In the genomic region with DNA sequence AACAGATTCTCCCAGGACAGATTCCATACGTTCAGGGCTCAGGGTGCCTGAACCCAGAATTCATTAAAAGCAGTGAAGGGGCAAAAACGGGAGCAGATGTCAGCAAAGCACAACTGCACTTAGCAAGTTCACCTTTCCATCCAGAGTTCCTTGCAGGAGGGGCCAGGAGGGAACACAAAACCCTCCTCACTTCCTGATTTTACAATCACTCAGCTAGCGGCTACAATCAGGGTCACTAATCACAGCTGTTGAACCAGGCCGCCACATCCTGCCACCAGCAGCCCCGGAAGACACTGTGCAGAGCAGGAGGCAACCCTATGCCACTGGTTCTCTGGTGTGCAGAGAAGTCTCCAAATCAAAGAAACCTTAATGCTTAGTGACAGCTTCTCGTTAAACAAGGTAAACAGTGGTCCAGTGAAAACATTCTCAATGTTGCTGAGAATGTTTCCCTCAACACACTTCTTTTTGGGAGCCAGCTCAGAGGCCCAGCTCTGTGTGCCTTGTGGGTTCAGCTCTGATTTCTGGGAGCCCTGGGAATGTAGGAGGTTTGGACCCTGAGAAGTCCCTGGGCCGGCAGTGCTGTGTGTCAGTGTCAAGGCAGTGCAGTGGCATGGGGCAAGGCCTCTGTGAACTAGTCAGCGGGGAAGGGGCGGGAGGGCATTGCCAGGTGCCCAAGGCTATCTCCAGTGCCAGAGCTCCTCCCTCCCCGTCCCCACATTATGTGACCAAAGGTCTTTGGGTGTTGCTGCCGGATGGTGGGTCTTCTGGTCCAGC, we compare ENCODE assay signal across 1 cellular context.
TF ChIP-seq lines count a peak whose summit lies in the region.

No MANE protein-coding gene starts in this region.

TF ChIP-seq in HepG2, 621 proteins besides CTCF, POLR2A, EP300 and RAD21 (continued from another document and continues in another):
- TF ChIP-seq, protein P1, sequence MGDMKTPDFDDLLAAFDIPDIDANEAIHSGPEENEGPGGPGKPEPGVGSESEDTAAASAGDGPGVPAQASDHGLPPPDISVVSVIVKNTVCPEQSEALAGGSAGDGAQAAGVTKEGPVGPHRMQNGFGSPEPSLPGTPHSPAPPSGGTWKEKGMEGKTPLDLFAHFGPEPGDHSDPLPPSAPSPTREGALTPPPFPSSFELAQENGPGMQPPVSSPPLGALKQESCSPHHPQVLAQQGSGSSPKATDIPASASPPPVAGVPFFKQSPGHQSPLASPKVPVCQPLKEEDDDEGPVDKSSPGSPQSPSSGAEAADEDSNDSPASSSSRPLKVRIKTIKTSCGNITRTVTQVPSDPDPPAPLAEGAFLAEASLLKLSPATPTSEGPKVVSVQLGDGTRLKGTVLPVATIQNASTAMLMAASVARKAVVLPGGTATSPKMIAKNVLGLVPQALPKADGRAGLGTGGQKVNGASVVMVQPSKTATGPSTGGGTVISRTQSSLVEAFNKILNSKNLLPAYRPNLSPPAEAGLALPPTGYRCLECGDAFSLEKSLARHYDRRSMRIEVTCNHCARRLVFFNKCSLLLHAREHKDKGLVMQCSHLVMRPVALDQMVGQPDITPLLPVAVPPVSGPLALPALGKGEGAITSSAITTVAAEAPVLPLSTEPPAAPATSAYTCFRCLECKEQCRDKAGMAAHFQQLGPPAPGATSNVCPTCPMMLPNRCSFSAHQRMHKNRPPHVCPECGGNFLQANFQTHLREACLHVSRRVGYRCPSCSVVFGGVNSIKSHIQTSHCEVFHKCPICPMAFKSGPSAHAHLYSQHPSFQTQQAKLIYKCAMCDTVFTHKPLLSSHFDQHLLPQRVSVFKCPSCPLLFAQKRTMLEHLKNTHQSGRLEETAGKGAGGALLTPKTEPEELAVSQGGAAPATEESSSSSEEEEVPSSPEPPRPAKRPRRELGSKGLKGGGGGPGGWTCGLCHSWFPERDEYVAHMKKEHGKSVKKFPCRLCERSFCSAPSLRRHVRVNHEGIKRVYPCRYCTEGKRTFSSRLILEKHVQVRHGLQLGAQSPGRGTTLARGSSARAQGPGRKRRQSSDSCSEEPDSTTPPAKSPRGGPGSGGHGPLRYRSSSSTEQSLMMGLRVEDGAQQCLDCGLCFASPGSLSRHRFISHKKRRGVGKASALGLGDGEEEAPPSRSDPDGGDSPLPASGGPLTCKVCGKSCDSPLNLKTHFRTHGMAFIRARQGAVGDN (CRISPR knock-in tag; IDR thresholded peaks at IDR 0.05): peak; percentile 78
- no peak for TF ChIP-seq RAD51 (IDR thresholded peaks at IDR 0.05; ENCODE audit: borderline replicate concordance)
- TF ChIP-seq, protein P2, sequence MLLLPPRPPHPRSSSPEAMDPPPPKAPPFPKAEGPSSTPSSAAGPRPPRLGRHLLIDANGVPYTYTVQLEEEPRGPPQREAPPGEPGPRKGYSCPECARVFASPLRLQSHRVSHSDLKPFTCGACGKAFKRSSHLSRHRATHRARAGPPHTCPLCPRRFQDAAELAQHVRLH (CRISPR knock-in tag; IDR thresholded peaks at IDR 0.05; ENCODE audit: borderline replicate concordance, low read depth): peak; percentile 14; the same call in 1 of the 2 replicates
- TF ChIP-seq, protein P3, sequence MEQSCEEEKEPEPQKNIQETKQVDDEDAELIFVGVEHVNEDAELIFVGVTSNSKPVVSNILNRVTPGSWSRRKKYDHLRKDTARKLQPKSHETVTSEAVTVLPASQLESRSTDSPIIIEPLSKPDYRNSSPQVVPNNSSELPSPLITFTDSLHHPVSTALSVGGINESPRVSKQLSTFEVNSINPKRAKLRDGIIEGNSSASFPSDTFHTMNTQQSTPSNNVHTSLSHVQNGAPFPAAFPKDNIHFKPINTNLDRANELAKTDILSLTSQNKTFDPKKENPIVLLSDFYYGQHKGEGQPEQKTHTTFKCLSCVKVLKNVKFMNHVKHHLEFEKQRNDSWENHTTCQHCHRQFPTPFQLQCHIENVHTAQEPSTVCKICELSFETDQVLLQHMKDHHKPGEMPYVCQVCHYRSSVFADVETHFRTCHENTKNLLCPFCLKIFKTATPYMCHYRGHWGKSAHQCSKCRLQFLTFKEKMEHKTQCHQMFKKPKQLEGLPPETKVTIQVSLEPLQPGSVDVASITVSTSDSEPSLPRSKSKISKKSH (CRISPR knock-in tag; IDR thresholded peaks at IDR 0.05; ENCODE audit: borderline replicate concordance): peak; percentile 41; the same call in 1 of the 2 replicates
- TF ChIP-seq FOXO1 (CRISPR knock-in tag; IDR thresholded peaks at IDR 0.05): 0 out of 2 replicates have a peak, but pooled peaks have one; percentile 19
- TF ChIP-seq, protein P4, sequence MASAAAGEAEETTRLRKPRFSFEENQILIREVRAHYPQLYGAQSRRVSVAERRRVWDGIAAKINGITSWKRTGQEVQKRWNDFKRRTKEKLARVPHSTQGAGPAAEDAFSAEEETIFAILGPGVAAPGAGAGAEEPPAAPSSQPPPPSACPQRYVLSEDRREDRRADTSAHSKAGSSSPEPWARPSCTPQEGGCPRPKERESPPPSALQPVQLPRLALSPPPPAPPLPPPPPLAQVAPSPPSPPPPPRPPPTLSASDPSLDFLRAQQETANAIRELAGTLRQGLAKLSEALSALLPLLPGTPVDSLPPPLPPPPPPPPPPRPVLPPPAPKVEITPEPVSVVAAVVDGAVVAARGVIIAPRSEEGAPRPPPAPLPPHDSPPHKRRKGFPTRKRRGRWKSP (CRISPR knock-in tag; IDR thresholded peaks at IDR 0.05): 0 out of 2 replicates have a peak, but pooled peaks have one; percentile 50
- no peak for TF ChIP-seq MAFK (conservative IDR thresholded peaks at IDR 0.05 in 1 of 2, IDR thresholded peaks at IDR 0.05 in 1 of 2; ENCODE audit: low read length in 2 of 2)
- peak; percentile 53; the same call in 1 of the 2 replicates for TF ChIP-seq ZNF768 (CRISPR knock-in tag; IDR thresholded peaks at IDR 0.05)
- TF ChIP-seq TAF1 (CRISPR knock-in tag; IDR thresholded peaks at IDR 0.05): peak; percentile 88
- TF ChIP-seq, protein P5, sequence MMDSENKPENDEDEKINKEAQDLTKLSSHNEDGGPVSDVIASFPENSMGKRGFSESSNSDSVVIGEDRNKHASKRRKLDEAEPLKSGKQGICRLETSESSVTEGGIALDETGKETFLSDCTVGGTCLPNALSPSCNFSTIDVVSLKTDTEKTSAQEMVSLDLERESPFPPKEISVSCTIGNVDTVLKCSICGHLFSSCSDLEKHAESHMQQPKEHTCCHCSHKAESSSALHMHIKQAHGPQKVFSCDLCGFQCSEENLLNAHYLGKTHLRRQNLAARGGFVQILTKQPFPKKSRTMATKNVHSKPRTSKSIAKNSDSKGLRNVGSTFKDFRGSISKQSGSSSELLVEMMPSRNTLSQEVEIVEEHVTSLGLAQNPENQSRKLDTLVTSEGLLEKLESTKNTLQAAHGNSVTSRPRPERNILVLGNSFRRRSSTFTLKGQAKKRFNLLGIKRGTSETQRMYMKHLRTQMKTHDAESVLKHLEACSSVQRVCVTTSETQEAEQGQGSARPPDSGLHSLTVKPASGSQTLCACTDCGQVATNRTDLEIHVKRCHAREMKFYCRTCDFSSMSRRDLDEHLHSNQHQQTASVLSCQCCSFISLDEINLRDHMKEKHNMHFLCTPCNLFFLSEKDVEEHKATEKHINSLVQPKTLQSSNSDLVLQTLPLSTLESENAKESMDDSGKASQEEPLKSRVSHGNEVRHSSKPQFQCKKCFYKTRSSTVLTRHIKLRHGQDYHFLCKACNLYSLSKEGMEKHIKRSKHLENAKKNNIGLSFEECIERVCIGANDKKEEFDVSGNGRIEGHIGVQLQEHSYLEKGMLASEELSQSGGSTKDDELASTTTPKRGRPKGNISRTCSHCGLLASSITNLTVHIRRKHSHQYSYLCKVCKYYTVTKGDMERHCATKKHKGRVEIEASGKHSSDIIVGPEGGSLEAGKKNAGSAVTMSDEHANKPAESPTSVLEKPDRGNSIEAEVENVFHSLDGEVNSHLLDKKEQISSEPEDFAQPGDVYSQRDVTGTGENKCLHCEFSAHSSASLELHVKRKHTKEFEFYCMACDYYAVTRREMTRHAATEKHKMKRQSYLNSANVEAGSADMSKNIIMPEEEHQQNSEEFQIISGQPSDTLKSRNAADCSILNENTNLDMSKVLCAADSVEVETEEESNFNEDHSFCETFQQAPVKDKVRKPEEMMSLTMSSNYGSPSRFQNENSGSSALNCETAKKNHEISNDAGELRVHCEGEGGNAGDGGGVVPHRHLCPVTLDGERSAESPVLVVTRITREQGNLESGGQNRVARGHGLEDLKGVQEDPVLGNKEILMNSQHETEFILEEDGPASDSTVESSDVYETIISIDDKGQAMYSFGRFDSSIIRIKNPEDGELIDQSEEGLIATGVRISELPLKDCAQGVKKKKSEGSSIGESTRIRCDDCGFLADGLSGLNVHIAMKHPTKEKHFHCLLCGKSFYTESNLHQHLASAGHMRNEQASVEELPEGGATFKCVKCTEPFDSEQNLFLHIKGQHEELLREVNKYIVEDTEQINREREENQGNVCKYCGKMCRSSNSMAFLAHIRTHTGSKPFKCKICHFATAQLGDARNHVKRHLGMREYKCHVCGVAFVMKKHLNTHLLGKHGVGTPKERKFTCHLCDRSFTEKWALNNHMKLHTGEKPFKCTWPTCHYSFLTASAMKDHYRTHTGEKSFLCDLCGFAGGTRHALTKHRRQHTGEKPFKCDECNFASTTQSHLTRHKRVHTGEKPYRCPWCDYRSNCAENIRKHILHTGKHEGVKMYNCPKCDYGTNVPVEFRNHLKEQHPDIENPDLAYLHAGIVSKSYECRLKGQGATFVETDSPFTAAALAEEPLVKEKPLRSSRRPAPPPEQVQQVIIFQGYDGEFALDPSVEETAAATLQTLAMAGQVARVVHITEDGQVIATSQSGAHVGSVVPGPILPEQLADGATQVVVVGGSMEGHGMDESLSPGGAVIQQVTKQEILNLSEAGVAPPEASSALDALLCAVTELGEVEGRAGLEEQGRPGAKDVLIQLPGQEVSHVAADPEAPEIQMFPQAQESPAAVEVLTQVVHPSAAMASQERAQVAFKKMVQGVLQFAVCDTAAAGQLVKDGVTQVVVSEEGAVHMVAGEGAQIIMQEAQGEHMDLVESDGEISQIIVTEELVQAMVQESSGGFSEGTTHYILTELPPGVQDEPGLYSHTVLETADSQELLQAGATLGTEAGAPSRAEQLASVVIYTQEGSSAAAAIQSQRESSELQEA (CRISPR knock-in tag; IDR thresholded peaks at IDR 0.05; ENCODE audit: not compliant biosample characterization): no peak
- peak; percentile 60; the same call in 1 of the 2 replicates for TF ChIP-seq POLR2G (IDR thresholded peaks at IDR 0.05; ENCODE audit: low read depth, low read length)
- TF ChIP-seq, protein P6, sequence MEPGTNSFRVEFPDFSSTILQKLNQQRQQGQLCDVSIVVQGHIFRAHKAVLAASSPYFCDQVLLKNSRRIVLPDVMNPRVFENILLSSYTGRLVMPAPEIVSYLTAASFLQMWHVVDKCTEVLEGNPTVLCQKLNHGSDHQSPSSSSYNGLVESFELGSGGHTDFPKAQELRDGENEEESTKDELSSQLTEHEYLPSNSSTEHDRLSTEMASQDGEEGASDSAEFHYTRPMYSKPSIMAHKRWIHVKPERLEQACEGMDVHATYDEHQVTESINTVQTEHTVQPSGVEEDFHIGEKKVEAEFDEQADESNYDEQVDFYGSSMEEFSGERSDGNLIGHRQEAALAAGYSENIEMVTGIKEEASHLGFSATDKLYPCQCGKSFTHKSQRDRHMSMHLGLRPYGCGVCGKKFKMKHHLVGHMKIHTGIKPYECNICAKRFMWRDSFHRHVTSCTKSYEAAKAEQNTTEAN (CRISPR knock-in tag; conservative IDR thresholded peaks at IDR 0.05): peak; percentile 45; the same call in 1 of the 2 replicates
- TF ChIP-seq CREB1 (IDR thresholded peaks at IDR 0.05): no peak
- TF ChIP-seq CREB1 (CRISPR knock-in tag; IDR thresholded peaks at IDR 0.05): 0 out of 2 replicates have a peak, but pooled peaks have one; percentile 4
- TF ChIP-seq, protein P7, sequence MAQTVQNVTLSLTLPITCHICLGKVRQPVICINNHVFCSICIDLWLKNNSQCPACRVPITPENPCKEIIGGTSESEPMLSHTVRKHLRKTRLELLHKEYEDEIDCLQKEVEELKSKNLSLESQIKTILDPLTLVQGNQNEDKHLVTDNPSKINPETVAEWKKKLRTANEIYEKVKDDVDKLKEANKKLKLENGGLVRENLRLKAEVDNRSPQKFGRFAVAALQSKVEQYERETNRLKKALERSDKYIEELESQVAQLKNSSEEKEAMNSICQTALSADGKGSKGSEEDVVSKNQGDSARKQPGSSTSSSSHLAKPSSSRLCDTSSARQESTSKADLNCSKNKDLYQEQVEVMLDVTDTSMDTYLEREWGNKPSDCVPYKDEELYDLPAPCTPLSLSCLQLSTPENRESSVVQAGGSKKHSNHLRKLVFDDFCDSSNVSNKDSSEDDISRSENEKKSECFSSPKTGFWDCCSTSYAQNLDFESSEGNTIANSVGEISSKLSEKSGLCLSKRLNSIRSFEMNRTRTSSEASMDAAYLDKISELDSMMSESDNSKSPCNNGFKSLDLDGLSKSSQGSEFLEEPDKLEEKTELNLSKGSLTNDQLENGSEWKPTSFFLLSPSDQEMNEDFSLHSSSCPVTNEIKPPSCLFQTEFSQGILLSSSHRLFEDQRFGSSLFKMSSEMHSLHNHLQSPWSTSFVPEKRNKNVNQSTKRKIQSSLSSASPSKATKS (CRISPR knock-in tag; IDR thresholded peaks at IDR 0.05): 0 out of 2 replicates have a peak, but pooled peaks have one; percentile 87
- TF ChIP-seq, protein P8, sequence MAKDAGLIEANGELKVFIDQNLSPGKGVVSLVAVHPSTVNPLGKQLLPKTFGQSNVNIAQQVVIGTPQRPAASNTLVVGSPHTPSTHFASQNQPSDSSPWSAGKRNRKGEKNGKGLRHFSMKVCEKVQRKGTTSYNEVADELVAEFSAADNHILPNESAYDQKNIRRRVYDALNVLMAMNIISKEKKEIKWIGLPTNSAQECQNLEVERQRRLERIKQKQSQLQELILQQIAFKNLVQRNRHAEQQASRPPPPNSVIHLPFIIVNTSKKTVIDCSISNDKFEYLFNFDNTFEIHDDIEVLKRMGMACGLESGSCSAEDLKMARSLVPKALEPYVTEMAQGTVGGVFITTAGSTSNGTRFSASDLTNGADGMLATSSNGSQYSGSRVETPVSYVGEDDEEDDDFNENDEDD (CRISPR knock-in tag; IDR thresholded peaks at IDR 0.05; ENCODE audit: borderline replicate concordance): no peak; the same call in 1 of the 2 replicates
- no peak for TF ChIP-seq HOXA5 (CRISPR knock-in tag; IDR thresholded peaks at IDR 0.05)
- 0 out of 2 replicates have a peak, but pooled peaks have one; percentile 41 for TF ChIP-seq IRX3 (CRISPR knock-in tag; IDR thresholded peaks at IDR 0.05; ENCODE audit: borderline replicate concordance, low read depth)
- no peak for TF ChIP-seq ZNF225 (CRISPR knock-in tag; IDR thresholded peaks at IDR 0.05)
- TF ChIP-seq ZFY (CRISPR knock-in tag; IDR thresholded peaks at IDR 0.05): peak; percentile 7; the same call in 1 of the 2 replicates
- TF ChIP-seq, protein P9, sequence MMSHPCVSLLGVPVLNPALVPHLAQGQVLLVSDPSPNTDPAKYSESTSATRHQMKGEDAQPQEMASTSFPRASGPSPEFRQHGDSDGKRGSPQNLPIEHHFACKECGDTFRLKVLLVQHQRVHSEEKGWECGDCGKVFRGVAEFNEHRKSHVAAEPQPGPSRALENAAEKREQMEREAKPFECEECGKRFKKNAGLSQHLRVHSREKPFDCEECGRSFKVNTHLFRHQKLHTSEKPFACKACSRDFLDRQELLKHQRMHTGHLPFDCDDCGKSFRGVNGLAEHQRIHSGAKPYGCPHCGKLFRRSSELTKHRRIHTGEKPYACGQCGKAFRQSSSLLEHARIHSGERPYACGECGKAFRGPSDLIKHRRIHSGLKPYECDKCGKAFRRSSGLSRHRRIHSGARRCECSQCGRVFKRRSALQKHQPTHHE (CRISPR knock-in tag; IDR thresholded peaks at IDR 0.05; ENCODE audit: borderline replicate concordance): 0 out of 2 replicates have a peak, but pooled peaks have one; percentile 15
- peak; percentile 93 for TF ChIP-seq ZNF709 (CRISPR knock-in tag; IDR thresholded peaks at IDR 0.05)
- TF ChIP-seq ZKSCAN1 (IDR thresholded peaks at IDR 0.05; ENCODE audit: low read length): no peak
- TF ChIP-seq MATR3 (CRISPR knock-in tag; IDR thresholded peaks at IDR 0.05): no peak
